13 cellular contexts compared by ENCODE assay signal in the genomic region with DNA sequence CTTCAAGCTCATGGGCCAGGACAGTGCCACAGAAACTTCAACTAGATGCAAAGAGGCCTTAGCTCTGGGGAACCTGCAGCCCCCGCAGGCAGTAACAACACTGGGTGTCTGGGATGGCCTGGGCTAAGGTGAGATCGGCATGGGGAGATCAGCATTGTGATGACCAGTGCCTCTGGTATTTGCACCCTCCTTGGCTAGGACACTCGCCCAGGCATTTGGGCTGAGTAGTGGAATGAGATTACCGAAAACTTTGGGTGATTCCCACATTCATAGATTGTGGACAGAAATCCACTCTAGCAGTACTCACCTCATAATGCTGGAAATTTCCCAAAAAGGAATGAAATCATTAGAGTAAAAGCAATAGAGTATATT.
DNase-seq lines count a peak whose midpoint lies in the region; ATAC-seq and TF ChIP-seq lines count a peak whose summit lies in the region.
"Had no signal": no experiment of that assay in that cellular context is flagged by ENCODE, and none has a peak within 500 bp of the region (broad histone marks: within the 10 kb centered on the region; RNA-seq: fewer than 3 reads in every experiment).

No MANE protein-coding gene starts in this region.

- no peaks in the 10 kb centered on the region for H3K9me3 ChIP-seq in right cardiac atrium (ENCODE audit: control insufficient read depth, low read length)
- no peaks in the 10 kb centered on the region for H3K9me3 ChIP-seq in naive thymus-derived CD4-positive, alpha-beta T cell (ENCODE audit: control insufficient read depth in 2 of 3, low read length in 3 of 3)
- H3K9me3 ChIP-seq: stomach had no signal

- no peaks in the 10 kb centered on the region for H3K27me3 Mint-ChIP-seq in GM23338 (ENCODE audit: insufficient read depth, low read depth, poor library complexity)
- no peaks in the 10 kb centered on the region for H3K27me3 Mint-ChIP-seq in naive thymus-derived CD4-positive, alpha-beta T cell

- no peak overlapping the region for H3K4me3 ChIP-seq in GM23338
- no peak overlapping the region for H3K4me3 ChIP-seq in right cardiac atrium (ENCODE audit: low read length)
- no peak overlapping the region for H3K4me3 ChIP-seq in skin epidermis
- no peak overlapping the region for H3K4me3 ChIP-seq in naive thymus-derived CD4-positive, alpha-beta T cell (ENCODE audit: low read length)
- H3K4me3 ChIP-seq: stomach had no signal

- H3K27me3 ChIP-seq in GM23338 (ENCODE audit: insufficient read depth) (no peaks in the 10 kb centered on the region), right cardiac atrium (ENCODE audit: control insufficient read depth, insufficient read depth) (no peaks in the 10 kb centered on the region)
- no peaks in the 10 kb centered on the region for H3K27me3 ChIP-seq in naive thymus-derived CD4-positive, alpha-beta T cell (ENCODE audit: control insufficient read depth in 2 of 2, insufficient read depth in 2 of 2, low read length in 2 of 2)
- H3K27me3 ChIP-seq: stomach had no signal

- H3K36me3 Mint-ChIP-seq in GM23338 (ENCODE audit: low read depth): peaks cover 14% of the 10 kb centered on the region
- peaks cover 7 to 44% (median 16%) of the 10 kb centered on the region in 5 donors for H3K36me3 Mint-ChIP-seq in naive thymus-derived CD4-positive, alpha-beta T cell

- H3K9me2 ChIP-seq in GM23338 (ENCODE audit: insufficient read depth): no peaks in the 10 kb centered on the region

- H3K4me2 ChIP-seq in GM23338: no peak overlapping the region

- H3K27ac ChIP-seq in GM23338 (ENCODE audit: low read depth) (no peak overlapping the region), right cardiac atrium (ENCODE audit: low read length) (peak overlapping the region; percentile 80), skin epidermis (peak overlapping the region in 17 of 21 experiments; percentile 1 to 75 (median 50))
- no peak overlapping the region for H3K27ac ChIP-seq in naive thymus-derived CD4-positive, alpha-beta T cell (ENCODE audit: low read depth, low read length)

- intact Hi-C loops in right cardiac atrium (cut with DNase I): no loop called here
- intact Hi-C loops in naive thymus-derived CD4-positive, alpha-beta T cell (cut with micrococcal nuclease): no loop called here

- H3K4me1 Mint-ChIP-seq in GM23338: no peaks in the 10 kb centered on the region
- peaks cover 0 to 7% (median 0%) of the 10 kb centered on the region in 7 donors for H3K4me1 Mint-ChIP-seq in naive thymus-derived CD4-positive, alpha-beta T cell

- DNase-seq in GM23338 (ENCODE audit: low spot score) (no peak), astrocyte of the hippocampus (ENCODE audit: low read depth, low spot score) (peak; percentile 15), right cardiac atrium (no peak)
- no peak for DNase-seq in naive thymus-derived CD4-positive, alpha-beta T cell
- DNase-seq: activated CD4-positive, alpha-beta T cell treated with anti-CD3 and anti-CD28 coated beads, Interleukin-2, amount 50 U/mL, for 4 hours; activated gamma-delta T cell; NCI-H1436 treated with DMSO at 0.1 percent for 48 hours; NCI-H510A treated with DMSO at 0.1 percent for 48 hours; stomach had no signal

- H3K36me3 ChIP-seq in GM23338 (ENCODE audit: insufficient read depth): peaks cover 5% of the 10 kb centered on the region
- peaks cover 0 to 79% (median 16%) of the 10 kb centered on the region in 3 experiments for H3K36me3 ChIP-seq in naive thymus-derived CD4-positive, alpha-beta T cell (ENCODE audit: control insufficient read depth in 2 of 3, insufficient read depth in 3 of 3, low read length in 3 of 3)

- no peak for TF ChIP-seq CTCF in GM23338 (conservative IDR thresholded peaks at IDR 0.05; ENCODE audit: low read depth in 2 of 2)

- no peak overlapping the region for H3K4me3 Mint-ChIP-seq in GM23338
- H3K4me3 Mint-ChIP-seq in naive thymus-derived CD4-positive, alpha-beta T cell: no peak overlapping the region

- H3F3A ChIP-seq in GM23338 (replicated peaks; ENCODE audit: low read depth): no peaks in the 10 kb centered on the region

- ATAC-seq in GM23338 (no peak), right cardiac atrium (peak in 1 of 2 donors; percentile 8), HG02610 (IDR thresholded peaks at IDR 0.05; ENCODE audit: unreplicated experiment) (no peak), HG02798 (IDR thresholded peaks at IDR 0.05; ENCODE audit: poor library complexity, unreplicated experiment) (no peak), GM18505 (IDR thresholded peaks at IDR 0.05; ENCODE audit: unreplicated experiment) (no peak)
- ATAC-seq in naive thymus-derived CD4-positive, alpha-beta T cell: no peak

- no peak overlapping the region for H2AFZ ChIP-seq in GM23338

- H3K4me1 ChIP-seq in GM23338 (ENCODE audit: insufficient read depth) (no peaks in the 10 kb centered on the region), right cardiac atrium (ENCODE audit: control insufficient read depth, insufficient read depth, low read length) (peaks cover 9% of the 10 kb centered on the region)
- H3K4me1 ChIP-seq in naive thymus-derived CD4-positive, alpha-beta T cell (ENCODE audit: control insufficient read depth in 2 of 2, insufficient read depth in 2 of 2, low read length in 2 of 2): no peaks in the 10 kb centered on the region

- POLR2A ChIA-PET in naive thymus-derived CD4-positive, alpha-beta T cell (lab: Charles Lee): interaction anchor here (0.6 to 0.7 kb wide), 2 partner anchors 15 to 626 kb away, joined by 3 to 4 read pairs; no protein-coding TSS in a partner anchor

- no peaks in the 10 kb centered on the region for H3K79me2 ChIP-seq in GM23338 (replicated peaks; ENCODE audit: insufficient read depth)

- WGBS in right cardiac atrium: 82% methylated on average over 4 of the region's 4 CpGs

- H4K20me1 ChIP-seq in GM23338 (replicated peaks; ENCODE audit: insufficient read depth): no peaks in the 10 kb centered on the region; the same call in 1 of the 2 replicates

- no peak for TF ChIP-seq POLR2A in GM18505 (IDR thresholded peaks at IDR 0.05; ENCODE audit: borderline replicate concordance, extremely low read depth, insufficient read depth, insufficient read length)

- peak overlapping the region; percentile 60; the same call in 1 of the 2 replicates for H3K27ac Mint-ChIP-seq in GM23338
- peak overlapping the region in 2 of 9 donors; percentile 54 to 65 for H3K27ac Mint-ChIP-seq in naive thymus-derived CD4-positive, alpha-beta T cell

- CTCF ChIA-PET in naive thymus-derived CD4-positive, alpha-beta T cell (lab: Charles Lee): no interaction called here

- H3K9me3 Mint-ChIP-seq in GM23338: no peaks in the 10 kb centered on the region
- no peaks in the 10 kb centered on the region for H3K9me3 Mint-ChIP-seq in naive thymus-derived CD4-positive, alpha-beta T cell

TF ChIP-seq in GM23338, 12 proteins besides CTCF, POLR2A, EP300 and RAD21:
- TF ChIP-seq JUNB (IDR thresholded peaks at IDR 0.05; ENCODE audit: unreplicated experiment) (no peak), ZNF114 (CRISPR knock-in tag; IDR thresholded peaks at IDR 0.05) (no peak), CREB1 (CRISPR knock-in tag; IDR thresholded peaks at IDR 0.05; ENCODE audit: low read depth) (no peak), ZNF331 (CRISPR knock-in tag; IDR thresholded peaks at IDR 0.05; ENCODE audit: low read depth) (no peak), POLR2AphosphoS5 (IDR thresholded peaks at IDR 0.05; ENCODE audit: low read depth) (no peak), STAT1 (IDR thresholded peaks at IDR 0.05; ENCODE audit: unreplicated experiment) (no peak), EZH2phosphoT487 (IDR thresholded peaks at IDR 0.05; ENCODE audit: unreplicated experiment) (no peak)
- TF ChIP-seq, protein P1, sequence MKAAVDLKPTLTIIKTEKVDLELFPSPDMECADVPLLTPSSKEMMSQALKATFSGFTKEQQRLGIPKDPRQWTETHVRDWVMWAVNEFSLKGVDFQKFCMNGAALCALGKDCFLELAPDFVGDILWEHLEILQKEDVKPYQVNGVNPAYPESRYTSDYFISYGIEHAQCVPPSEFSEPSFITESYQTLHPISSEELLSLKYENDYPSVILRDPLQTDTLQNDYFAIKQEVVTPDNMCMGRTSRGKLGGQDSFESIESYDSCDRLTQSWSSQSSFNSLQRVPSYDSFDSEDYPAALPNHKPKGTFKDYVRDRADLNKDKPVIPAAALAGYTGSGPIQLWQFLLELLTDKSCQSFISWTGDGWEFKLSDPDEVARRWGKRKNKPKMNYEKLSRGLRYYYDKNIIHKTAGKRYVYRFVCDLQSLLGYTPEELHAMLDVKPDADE (IDR thresholded peaks at IDR 0.05): no peak
- TF ChIP-seq, protein P2, sequence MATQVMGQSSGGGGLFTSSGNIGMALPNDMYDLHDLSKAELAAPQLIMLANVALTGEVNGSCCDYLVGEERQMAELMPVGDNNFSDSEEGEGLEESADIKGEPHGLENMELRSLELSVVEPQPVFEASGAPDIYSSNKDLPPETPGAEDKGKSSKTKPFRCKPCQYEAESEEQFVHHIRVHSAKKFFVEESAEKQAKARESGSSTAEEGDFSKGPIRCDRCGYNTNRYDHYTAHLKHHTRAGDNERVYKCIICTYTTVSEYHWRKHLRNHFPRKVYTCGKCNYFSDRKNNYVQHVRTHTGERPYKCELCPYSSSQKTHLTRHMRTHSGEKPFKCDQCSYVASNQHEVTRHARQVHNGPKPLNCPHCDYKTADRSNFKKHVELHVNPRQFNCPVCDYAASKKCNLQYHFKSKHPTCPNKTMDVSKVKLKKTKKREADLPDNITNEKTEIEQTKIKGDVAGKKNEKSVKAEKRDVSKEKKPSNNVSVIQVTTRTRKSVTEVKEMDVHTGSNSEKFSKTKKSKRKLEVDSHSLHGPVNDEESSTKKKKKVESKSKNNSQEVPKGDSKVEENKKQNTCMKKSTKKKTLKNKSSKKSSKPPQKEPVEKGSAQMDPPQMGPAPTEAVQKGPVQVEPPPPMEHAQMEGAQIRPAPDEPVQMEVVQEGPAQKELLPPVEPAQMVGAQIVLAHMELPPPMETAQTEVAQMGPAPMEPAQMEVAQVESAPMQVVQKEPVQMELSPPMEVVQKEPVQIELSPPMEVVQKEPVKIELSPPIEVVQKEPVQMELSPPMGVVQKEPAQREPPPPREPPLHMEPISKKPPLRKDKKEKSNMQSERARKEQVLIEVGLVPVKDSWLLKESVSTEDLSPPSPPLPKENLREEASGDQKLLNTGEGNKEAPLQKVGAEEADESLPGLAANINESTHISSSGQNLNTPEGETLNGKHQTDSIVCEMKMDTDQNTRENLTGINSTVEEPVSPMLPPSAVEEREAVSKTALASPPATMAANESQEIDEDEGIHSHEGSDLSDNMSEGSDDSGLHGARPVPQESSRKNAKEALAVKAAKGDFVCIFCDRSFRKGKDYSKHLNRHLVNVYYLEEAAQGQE (IDR thresholded peaks at IDR 0.05; ENCODE audit: unreplicated experiment): no peak
TF ChIP-seq in GM23338: peak in this region for 0.

Comparison
In these comparisons a context has a peak if more than half of its experiments do, and no peak if none do; other contexts are left out.
1. H3K27ac ChIP-seq: peak in right cardiac atrium (single experiment) and skin epidermis (17 of 21); none in GM23338 (single experiment) and naive thymus-derived CD4-positive, alpha-beta T cell (single experiment).